ENCODE assay signal across 8 cellular contexts in the genomic region with DNA sequence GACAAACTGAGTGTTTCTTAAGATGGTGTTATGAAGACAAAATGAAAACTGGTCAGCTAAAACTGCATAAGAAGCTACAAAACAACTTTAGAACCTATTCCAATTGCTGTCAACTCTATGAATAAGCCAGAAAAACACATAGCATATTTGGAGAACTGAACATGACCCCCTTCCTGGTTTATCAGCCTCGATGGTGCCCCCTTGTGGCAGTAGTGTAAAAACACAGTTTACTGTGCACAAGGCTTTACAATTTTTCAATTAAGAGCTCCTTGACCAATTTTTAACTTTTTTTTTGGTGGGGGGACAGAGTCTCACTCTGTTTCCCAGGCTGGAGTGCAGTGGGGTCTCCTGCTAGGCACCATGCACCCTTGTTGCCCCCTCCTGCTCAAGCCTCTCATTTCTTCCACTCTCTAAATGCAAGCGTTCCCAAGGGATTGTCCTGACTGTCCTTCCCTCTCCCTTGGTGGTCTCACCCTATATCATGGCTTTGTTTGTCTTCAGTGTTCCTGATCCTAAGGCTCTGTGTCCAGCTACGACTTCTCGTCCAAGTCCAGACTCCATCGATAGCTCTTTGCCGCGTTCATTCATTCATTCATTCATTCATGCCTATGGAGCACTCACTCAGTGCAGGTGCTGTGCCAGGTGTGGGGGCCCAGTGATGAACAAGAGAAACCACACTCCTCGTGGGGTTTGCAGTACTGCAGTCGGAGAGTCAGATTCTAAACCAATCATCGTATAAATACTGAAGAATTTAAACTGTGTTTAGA. TPM values are rescaled to one million over a fixed set of nuclear protein-coding genes. Genes with fewer than 3 reads are reported as not detected.
DNase-seq lines count a peak whose midpoint lies in the region; ATAC-seq and TF ChIP-seq lines count a peak whose summit lies in the region.

No MANE protein-coding gene starts in this region.

- H3K27ac ChIP-seq in H9 (ENCODE audit: insufficient read length, low read depth, low read length): no peak overlapping the region

- H3K27me3 Mint-ChIP-seq in H9 (ENCODE audit: low read depth): peaks cover 18% of the 10 kb centered on the region

- H2BK120ac ChIP-seq in H9 (ENCODE audit: low read depth, low read length, poor library complexity, severe bottlenecking): no peak overlapping the region

- no peaks in the 10 kb centered on the region for H3K23me2 ChIP-seq in H9 (ENCODE audit: insufficient read length, low read depth, low read length, poor library complexity, severe bottlenecking)

- H3K4me3 Mint-ChIP-seq in H9: no peak overlapping the region; a peak in 1 of 5 replicates
- no peak overlapping the region for H3K4me3 Mint-ChIP-seq in stimulated activated effector memory CD8-positive, alpha-beta T cell treated with anti-CD3 and anti-CD28 coated beads, Interleukin-12 subunit alpha, Interleukin-12 subunit beta, amount 100 ng/mL, for 72 hours

- no peaks in the 10 kb centered on the region for H3K79me2 ChIP-seq in H9 (ENCODE audit: insufficient read depth, low read length)

- TF ChIP-seq CTCF in AG09319 (IDR thresholded peaks at IDR 0.05; ENCODE audit: low read depth, low read length): peak; percentile 84
- TF ChIP-seq CTCF in H9 (conservative IDR thresholded peaks at IDR 0.05): peak; percentile 88
- peak; percentile 63 for TF ChIP-seq CTCF in mucosa of descending colon (IDR thresholded peaks at IDR 0.05)

- H3K4me1 ChIP-seq in H9 (ENCODE audit: insufficient read depth, low read length) (no peaks in the 10 kb centered on the region), mucosa of descending colon (ENCODE audit: low read depth) (peaks cover 5% of the 10 kb centered on the region)

- ATAC-seq in mucosa of descending colon: peak; percentile 72
- peak; percentile 48 for ATAC-seq in stimulated activated effector memory CD8-positive, alpha-beta T cell treated with anti-CD3 and anti-CD28 coated beads, Interleukin-12 subunit alpha, Interleukin-12 subunit beta, amount 100 ng/mL, for 72 hours
- no peak for ATAC-seq in HG03196 (IDR thresholded peaks at IDR 0.05; ENCODE audit: unreplicated experiment)

- no peak overlapping the region for H3K14ac ChIP-seq in H9 (ENCODE audit: insufficient read depth, low read length)

- H3K23ac ChIP-seq in H9 (ENCODE audit: insufficient read length, low read depth, low read length): no peak overlapping the region

- H4K8ac ChIP-seq in H9 (replicated peaks; ENCODE audit: insufficient read length, low read depth, low read length): no peak overlapping the region

- H2AK5ac ChIP-seq in H9 (ENCODE audit: insufficient read length, low read length): no peak overlapping the region

- WGBS in H9 (ENCODE audit: extremely low coverage, insufficient read length, low lambda C conversion rate): no CpG with 5 or more reads among the region's 10 CpGs

- intact Hi-C loops in mucosa of descending colon (cut with DNase I, micrococcal nuclease): no loop called here

- H3K4me1 Mint-ChIP-seq in H9: peaks cover 6 to 8% of the 10 kb centered on the region in 2 experiments; a peak in 2 of 4 replicates
- H3K4me1 Mint-ChIP-seq in stimulated activated effector memory CD8-positive, alpha-beta T cell treated with anti-CD3 and anti-CD28 coated beads, Interleukin-12 subunit alpha, Interleukin-12 subunit beta, amount 100 ng/mL, for 72 hours: peaks cover 33% of the 10 kb centered on the region

- no peaks in the 10 kb centered on the region; a peak in 1 of 5 replicates for H3K9me3 Mint-ChIP-seq in H9
- no peaks in the 10 kb centered on the region for H3K9me3 Mint-ChIP-seq in stimulated activated effector memory CD8-positive, alpha-beta T cell treated with anti-CD3 and anti-CD28 coated beads, Interleukin-12 subunit alpha, Interleukin-12 subunit beta, amount 100 ng/mL, for 72 hours

- no peak overlapping the region for H4K5ac ChIP-seq in H9 (ENCODE audit: insufficient read length, low read depth, low read length)

- DNase-seq in AG09319 (ENCODE audit: extremely low read depth, low read depth): peak; percentile 63
- no peak for DNase-seq in H9
- peak; percentile 21 for DNase-seq in NCI-H748 treated with DMSO at 0.1 percent for 48 hours (lab: John Stamatoyannopoulos, UW)
- DNase-seq in activated CD4-positive, alpha-beta T cell treated with anti-CD3 and anti-CD28 coated beads, Interleukin-2, amount 50 U/mL, for 24 hours (ENCODE audit: low read depth in 1 of 2, low spot score in 1 of 2): peak; percentile 42 to 75
- peak; percentile 55 to 75 for DNase-seq in dermis microvascular lymphatic vessel endothelial cell (ENCODE audit: low read depth in 2 of 2)
- no peak for DNase-seq in mucosa of descending colon
- DNase-seq in stimulated activated effector memory CD8-positive, alpha-beta T cell treated with anti-CD3 and anti-CD28 coated beads, Interleukin-12 subunit alpha, Interleukin-12 subunit beta, amount 100 ng/mL, for 72 hours (ENCODE audit: low spot score in 2 of 2): peak; percentile 62 to 79

- no peak overlapping the region for H4K91ac ChIP-seq in H9 (ENCODE audit: insufficient read length, low read depth, low read length)

- no peak overlapping the region for H2BK20ac ChIP-seq in H9 (ENCODE audit: low read depth, low read length, poor library complexity, severe bottlenecking)

- H3K4ac ChIP-seq in H9 (ENCODE audit: low read depth, low read length): no peak overlapping the region

- peaks cover 8% of the 10 kb centered on the region for H3K36me3 ChIP-seq in mucosa of descending colon (ENCODE audit: low read depth)

- no peak overlapping the region for H3K9ac ChIP-seq in H9 (ENCODE audit: extremely low read depth, insufficient read length, low read length)

- no peak overlapping the region for H2BK15ac ChIP-seq in H9 (ENCODE audit: low read depth, low read length)

- no peak overlapping the region for H2BK5ac ChIP-seq in H9 (ENCODE audit: insufficient read length, low read length)

- H3T11ph ChIP-seq in H9 (ENCODE audit: low read length): no peak overlapping the region

- H3K27ac Mint-ChIP-seq in H9: no peak overlapping the region
- H3K27ac Mint-ChIP-seq in stimulated activated effector memory CD8-positive, alpha-beta T cell treated with anti-CD3 and anti-CD28 coated beads, Interleukin-12 subunit alpha, Interleukin-12 subunit beta, amount 100 ng/mL, for 72 hours: no peak overlapping the region

- H3K79me1 ChIP-seq in H9 (ENCODE audit: insufficient read depth, low read depth, low read length, poor library complexity, severe bottlenecking): no peaks in the 10 kb centered on the region

- no peak overlapping the region for H3K4me2 ChIP-seq in H9 (ENCODE audit: insufficient read depth, insufficient read length, low read length)

- no peak overlapping the region for H3K56ac ChIP-seq in H9 (ENCODE audit: insufficient read length, low read depth, low read length)

- no peak overlapping the region for H2BK12ac ChIP-seq in H9 (ENCODE audit: insufficient read length, low read depth, low read length)

- H3K36me3 Mint-ChIP-seq in H9 (ENCODE audit: insufficient read depth in 1 of 3, low read depth in 3 of 3): peaks cover 14 to 32% (median 20%) of the 10 kb centered on the region in 3 experiments
- peaks cover 53% of the 10 kb centered on the region for H3K36me3 Mint-ChIP-seq in stimulated activated effector memory CD8-positive, alpha-beta T cell treated with anti-CD3 and anti-CD28 coated beads, Interleukin-12 subunit alpha, Interleukin-12 subunit beta, amount 100 ng/mL, for 72 hours

- no peak overlapping the region for H3K4me3 ChIP-seq in mucosa of descending colon

- no peaks in the 10 kb centered on the region for H3K27me3 ChIP-seq in H9 (ENCODE audit: insufficient read depth, low read length)

- no peak overlapping the region for H2AFZ ChIP-seq in H9 (ENCODE audit: low read length)

- H3K9me3 ChIP-seq in H9 (ENCODE audit: control insufficient read depth, low read depth, low read length): no peaks in the 10 kb centered on the region
- H3K9me3 ChIP-seq in mucosa of descending colon: no peaks in the 10 kb centered on the region

- no peaks in the 10 kb centered on the region for H4K20me1 ChIP-seq in H9 (ENCODE audit: control insufficient read depth, insufficient read depth, insufficient read length)

- H3K18ac ChIP-seq in H9 (ENCODE audit: insufficient read length, low read depth, low read length): no peak overlapping the region

RNA-seq across cellular contexts. Expression of a gene that starts 7.5 kb away (rescaled TPM):
- total RNA-seq in H9 (2021): 651 and 652 TPM in 2 replicates
- total RNA-seq in dermis microvascular lymphatic vessel endothelial cell: 43.6 and 66.6 TPM in 2 replicates
- total RNA-seq in mucosa of descending colon: 100 to 1,000 TPM; 547 to 915 (median 566) TPM

RNA-seq across cellular contexts. Expression of a gene that starts 16.0 kb away (rescaled TPM):
- total RNA-seq in H9 (2021) (not detected in 2 replicates), dermis microvascular lymphatic vessel endothelial cell (not detected in 2 replicates), mucosa of descending colon (not detected)

RNA-seq across cellular contexts. Expression of a gene that starts 38.3 kb away (rescaled TPM):
- total RNA-seq in H9 (2021) (2.2 and 2.5 TPM in 2 replicates), dermis microvascular lymphatic vessel endothelial cell (0.13 and 0.25 TPM in 2 replicates), mucosa of descending colon (1 to 10 TPM in 1 of 3 donors, under 1 TPM in 2; 0.12 to 2.8 (median 0.32) TPM)

Comparison
In these comparisons a context has a peak if more than half of its experiments do, and no peak if none do; other contexts are left out.
1. DNase-seq: peak in AG09319 (single experiment), NCI-H748 treated with DMSO at 0.1 percent for 48 hours (single experiment), activated CD4-positive, alpha-beta T cell treated with anti-CD3 and anti-CD28 coated beads, Interleukin-2, amount 50 U/mL, for 24 hours (2 of 2), dermis microvascular lymphatic vessel endothelial cell (2 of 2) and stimulated activated effector memory CD8-positive, alpha-beta T cell treated with anti-CD3 and anti-CD28 coated beads, Interleukin-12 subunit alpha, Interleukin-12 subunit beta, amount 100 ng/mL, for 72 hours (2 of 2); none in H9 (single experiment) and mucosa of descending colon (0 of 3).
2. Peak in every context shown above with its lines, with median percentiles within 50 percentile points of each other: CTCF ChIP-seq.